Comparison of ENCODE assay signal across 21 cellular contexts in the genomic region with DNA sequence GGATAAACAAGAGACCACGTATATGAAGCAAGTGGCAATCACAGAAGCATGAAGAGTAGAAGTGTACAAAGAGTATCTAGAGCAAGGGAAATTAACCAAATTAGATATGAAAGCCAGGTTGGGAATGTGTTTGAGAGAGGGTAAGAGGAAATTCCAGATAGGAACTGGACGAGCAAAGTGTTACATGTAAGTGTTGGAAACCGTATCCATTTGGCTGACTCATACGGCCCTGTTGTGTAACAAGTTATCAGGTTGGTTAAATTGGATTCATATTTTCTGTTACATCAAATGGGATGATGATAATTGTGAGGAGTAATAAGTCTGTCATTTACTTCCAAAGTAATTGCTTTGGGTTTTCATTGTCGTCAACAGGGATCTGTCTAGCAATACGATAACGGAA. TPM values are rescaled to one million over a fixed set of nuclear protein-coding genes. Genes with fewer than 3 reads are reported as not detected.
"Had no signal": no experiment of that assay in that cellular context is flagged by ENCODE, and none has a peak within 500 bp of the region (broad histone marks: within the 10 kb centered on the region; RNA-seq: fewer than 3 reads in every experiment).

No MANE protein-coding gene starts in this region.

- H3K4me3 Mint-ChIP-seq: activated naive CD8-positive, alpha-beta T cell; brain; dendritic cell treated with granulocyte-macrophage colony-stimulating factor and Interleukin-4, amounts not matched to agents 40 ng/mL and 50 ng/mL, for 4 days; mesothelial cell of epicardium; T-cell had no signal

- H3K36me3 ChIP-seq: lower lobe of right lung had no signal

- DNase-seq: activated CD4-positive, alpha-beta T cell treated with anti-CD3 and anti-CD28 coated beads, Interleukin-2, amount 50 U/mL, for 1 hour; activated CD8-positive, alpha-beta memory T cell treated with anti-CD3 and anti-CD28 coated beads for 24 hours; activated gamma-delta T cell treated with Interleukin-2 at 50 U/mL for 16 hours; amygdala; cerebellar nuclear complex; effector memory CD4-positive, alpha-beta T cell; glutamatergic neuron; lower lobe of right lung; stimulated activated CD4-positive, alpha-beta T cell treated with anti-CD3 and anti-CD28 coated beads, Interleukin-12 subunit alpha, Interleukin-12 subunit beta, amount 100 ng/mL, for 4 hours; stimulated activated CD4-positive, alpha-beta T cell treated with anti-CD3 and anti-CD28 coated beads, Interleukin-2, amount 100 ng/mL, for 24 hours; T-cell; T-helper 9 cell had no signal

- H3K4me1 Mint-ChIP-seq: brain, mesothelial cell of epicardium, T-cell had no signal

- H3K4me1 ChIP-seq: lower lobe of right lung had no signal

- H3K36me3 Mint-ChIP-seq: activated naive CD8-positive, alpha-beta T cell; brain; mesothelial cell of epicardium; T-cell had no signal

- H3K27ac Mint-ChIP-seq: activated naive CD8-positive, alpha-beta T cell; brain; dendritic cell treated with granulocyte-macrophage colony-stimulating factor and Interleukin-4, amounts not matched to agents 40 ng/mL and 50 ng/mL, for 4 days; mesothelial cell of epicardium; T-cell had no signal

- H3K27ac ChIP-seq: epithelial cell of prostate, lower lobe of right lung had no signal

- H3K27me3 Mint-ChIP-seq: brain; dendritic cell treated with granulocyte-macrophage colony-stimulating factor and Interleukin-4, amounts not matched to agents 40 ng/mL and 50 ng/mL, for 4 days had no signal

- H3K9me3 ChIP-seq: lower lobe of right lung had no signal

- H3K4me3 ChIP-seq: lower lobe of right lung had no signal

- H3K9me3 Mint-ChIP-seq: brain, mesothelial cell of epicardium had no signal

- ATAC-seq: lower lobe of right lung, T-cell had no signal

RNA-seq across cellular contexts. Expression of gene RXFP2, which starts 46.7 kb away (rescaled TPM):
- total RNA-seq: lower lobe of right lung, myocyte, osteocyte, pulmonary artery endothelial cell, T-cell, ureter had no signal
